ENCODE assay signal across 8 cellular contexts in the genomic region with DNA sequence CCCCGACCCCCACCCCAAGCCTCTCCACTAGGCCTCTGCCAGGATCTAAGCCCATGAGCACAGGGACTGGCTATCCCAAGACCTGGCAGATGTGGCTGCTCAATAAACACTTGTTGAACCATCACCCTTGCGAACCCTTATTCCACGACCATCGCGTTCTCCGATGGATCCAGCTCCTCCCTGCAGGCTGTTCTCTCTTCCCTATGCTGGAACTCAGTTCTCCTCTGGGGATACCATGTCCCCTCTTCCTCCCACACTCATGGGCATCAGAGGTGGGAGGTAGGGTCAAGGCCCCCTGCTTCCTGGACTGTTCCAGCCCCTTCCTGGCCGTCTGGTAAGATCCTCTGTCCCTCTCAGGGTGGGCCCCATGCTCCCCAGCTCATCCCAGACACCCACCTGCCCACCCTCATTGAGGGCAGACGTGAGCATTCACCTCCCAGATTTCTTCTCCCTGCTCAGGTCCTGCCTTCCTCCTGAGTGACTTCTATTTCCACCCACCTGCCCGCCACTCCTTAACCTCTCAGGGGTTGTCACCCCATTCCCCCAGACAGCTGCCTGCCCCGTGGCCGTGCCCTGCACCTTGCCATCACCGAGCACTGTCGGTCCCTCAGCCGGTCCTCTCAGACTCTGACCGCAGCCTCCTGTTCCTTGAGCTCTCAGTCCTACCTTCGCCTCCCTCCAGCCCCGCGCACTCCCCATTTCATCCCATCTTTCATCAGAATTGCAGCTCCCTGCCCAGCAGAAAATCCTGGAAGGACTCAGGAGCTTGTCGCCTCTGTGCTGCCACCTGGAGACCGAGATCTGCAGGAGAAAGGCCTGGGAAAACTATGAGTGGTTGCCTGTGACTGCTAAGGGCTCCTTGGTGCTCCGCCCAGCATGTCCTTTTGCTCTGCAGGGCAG. TPM values are rescaled to one million over a fixed set of nuclear protein-coding genes. Genes with fewer than 3 reads are reported as not detected.
DNase-seq lines count a peak whose midpoint lies in the region; ATAC-seq and TF ChIP-seq lines count a peak whose summit lies in the region.

No MANE protein-coding gene starts in this region.

- H3K36me3 ChIP-seq in uterus: no peaks in the 10 kb centered on the region

- peak; percentile 83 for ATAC-seq in left lobe of liver

- peaks cover 0 to 11% of the 10 kb centered on the region in 2 donors for H3K4me1 ChIP-seq in uterus

- TF ChIP-seq POLR2A in NB4 (IDR thresholded peaks at IDR 0.05; ENCODE audit: extremely low read depth, insufficient read length): no peak
- no peak for TF ChIP-seq POLR2A in uterus (IDR thresholded peaks at IDR 0.05)

- no peaks in the 10 kb centered on the region for H3K9me3 Mint-ChIP-seq in brain

- H3K4me3 ChIP-seq in NB4 (ENCODE audit: low read depth, low read length) (no peak overlapping the region), uterus (no peak overlapping the region)

- intact Hi-C loops in uterus (cut with DNase I; ENCODE audit: low total_unique reads): loop anchor here (10.0 kb wide), 1 partner anchor 62 kb away; no protein-coding TSS in a partner anchor

- no peaks in the 10 kb centered on the region for H3K9me3 ChIP-seq in uterus

- peak overlapping the region in 4 of 5 experiments; percentile 39 to 85 (median 72) for H3K27ac Mint-ChIP-seq in brain

- peak; percentile 38 for TF ChIP-seq CTCF in NB4 (IDR thresholded peaks at IDR 0.05; ENCODE audit: low read depth, low read length)
- TF ChIP-seq CTCF in brain (conservative IDR thresholded peaks at IDR 0.05): peak; percentile 69 to 75
- peak; percentile 54 to 76 (median 64) for TF ChIP-seq CTCF in uterus (IDR thresholded peaks at IDR 0.05)

- H3K4me1 Mint-ChIP-seq in brain: peaks cover 44% of the 10 kb centered on the region

- peak; percentile 3 for DNase-seq in DMS79 treated with DMSO at 0.1 percent for 48 hours (lab: John Stamatoyannopoulos, UW)
- no peak for DNase-seq in DMS79 (lab: John Stamatoyannopoulos, UW)
- DNase-seq in NB4 (ENCODE audit: low read depth): peak; percentile 46
- DNase-seq in left lobe of liver (ENCODE audit: low spot score): peak; percentile 62
- peak; percentile 78 to 83 for DNase-seq in uterus
- DNase-seq in NCI-H128 (lab: John Stamatoyannopoulos, UW; ENCODE audit: unreplicated experiment): no peak
- DNase-seq in NCI-H345 (lab: John Stamatoyannopoulos, UW): no peak

- H3K27me3 Mint-ChIP-seq in brain: no peaks in the 10 kb centered on the region

- H3K36me3 Mint-ChIP-seq in brain: peaks cover 16% of the 10 kb centered on the region

- H3K27ac ChIP-seq in uterus: peak overlapping the region; percentile 19 to 36

- no peaks in the 10 kb centered on the region for H3K27me3 ChIP-seq in uterus

- no peak overlapping the region for H3K4me3 Mint-ChIP-seq in brain

RNA-seq across cellular contexts. Expression of a gene that starts 42.0 kb away (rescaled TPM):
- polyA plus RNA-seq in brain (ENCODE audit: insufficient read depth, low read depth, low replicate concordance): 37.7 TPM
- 15.5 TPM for total RNA-seq in left lobe of liver
- total RNA-seq in uterus: 100 to 1,000 TPM in 2 of 4 donors, 10 to 100 TPM in 2; 39.0 to 118 (median 78.3) TPM

RNA-seq across cellular contexts. Expression of a gene that starts 44.4 kb away (rescaled TPM):
- 40.5 TPM for polyA plus RNA-seq in brain (ENCODE audit: insufficient read depth, low read depth, low replicate concordance)
- total RNA-seq in left lobe of liver: 8.1 TPM
- 10 to 100 TPM in 2 of 4 donors, 1 to 10 TPM in 2; 4.4 to 16.6 (median 8.3) TPM for total RNA-seq in uterus

RNA-seq across cellular contexts. Expression of a gene that starts 45.8 kb away (rescaled TPM):
- not detected for polyA plus RNA-seq in brain (ENCODE audit: insufficient read depth, low read depth, low replicate concordance)
- total RNA-seq in left lobe of liver (1.6 TPM), uterus (under 1 TPM in 1 of 4 donors, not detected in 3; 0.58 TPM)

Comparison
In these comparisons a context has a peak if more than half of its experiments do, and no peak if none do; other contexts are left out.
1. DNase-seq: peak in DMS79 treated with DMSO at 0.1 percent for 48 hours (single experiment), NB4 (single experiment), left lobe of liver (single experiment) and uterus (2 of 2); none in DMS79 (single experiment), NCI-H128 (single experiment) and NCI-H345 (single experiment).
2. Peak in every context shown above with its lines, with median percentiles within 50 percentile points of each other: CTCF ChIP-seq.